In genomic region chr1:183652547-183653467, GRCh38 we compare ENCODE assay signal across 9 cellular contexts. TPM values are rescaled to one million over a fixed set of nuclear protein-coding genes. Genes with fewer than 3 reads are reported as not detected.
DNase-seq lines count a peak whose midpoint lies in the region; ATAC-seq and TF ChIP-seq lines count a peak whose summit lies in the region.
"Had no signal": no experiment of that assay in that cellular context is flagged by ENCODE, and none has a peak within 500 bp of the region (broad histone marks: within the 10 kb centered on the region; RNA-seq: fewer than 3 reads in every experiment).

Gene APOBEC4 (minus strand): TSS chr1:183653316. CDS start chr1:183648781, 4,535 bp downstream.

- no peaks in the 10 kb centered on the region for H3K27me3 ChIP-seq in endocrine pancreas (ENCODE audit: control insufficient read depth, insufficient read depth, low read length)
- H3K27me3 ChIP-seq in transverse colon = no peaks in the 10 kb centered on the region
- no peaks in the 10 kb centered on the region for H3K27me3 ChIP-seq in esophagus squamous epithelium

- H3K9me3 ChIP-seq in endocrine pancreas (ENCODE audit: control insufficient read depth, low read length) (no peaks in the 10 kb centered on the region), transverse colon (no peaks in the 10 kb centered on the region), esophagus squamous epithelium (no peaks in the 10 kb centered on the region)

- H3K4me1 ChIP-seq in endocrine pancreas (ENCODE audit: control insufficient read depth, insufficient read depth, low read length) (peaks cover 22% of the 10 kb centered on the region), transverse colon (peaks cover 0 to 40% (median 22%) of the 10 kb centered on the region in 4 donors), esophagus squamous epithelium (peaks cover 0 to 10% (median 0%) of the 10 kb centered on the region in 3 donors)

- intact Hi-C loops in Right ventricle myocardium inferior (cut with DNase I) = no loop called here
- intact Hi-C loops in cardiac septum (cut with DNase I) = loop anchor here (5.0 kb wide), 1 partner anchor 34 kb away; no protein-coding TSS in a partner anchor
- intact Hi-C loops in transverse colon (cut with DNase I; ENCODE audit: low total_unique reads) = no loop called here
- intact Hi-C loops in esophagus squamous epithelium (cut with DNase I) = no loop called here

- in situ Hi-C loops in transverse colon (cut with MboI; ENCODE audit: low pct_ligation_motif_present in 1 of 4, low pct_unique_long_range_greater_than_20kb in 1 of 4, low sequenced_read_pairs in 3 of 4) = loop anchor here in 3 of 4 donors (10.0 kb wide), 1 partner anchor 262 kb away; no protein-coding TSS in a partner anchor

- TF ChIP-seq POLR2A in transverse colon (IDR thresholded peaks at IDR 0.05) (no peak), esophagus squamous epithelium (IDR thresholded peaks at IDR 0.05) (no peak)

- H3K27ac ChIP-seq in transverse colon (peak within 1 kb of the TSS; percentile 70 to 76 (median 74)), esophagus squamous epithelium (no peak within 1 kb of the TSS), substantia nigra (ENCODE audit: low read depth, low read length, poor library complexity, severe bottlenecking) (no peak within 1 kb of the TSS)

- no peak within 1 kb of the TSS for H3K9ac ChIP-seq in endocrine pancreas (ENCODE audit: control insufficient read depth, insufficient read depth, low read length)

- H3K36me3 ChIP-seq in endocrine pancreas (ENCODE audit: control insufficient read depth, insufficient read depth, low read length) (no peaks in the 10 kb centered on the region), transverse colon (no peaks in the 10 kb centered on the region), esophagus squamous epithelium (no peaks in the 10 kb centered on the region)

- no peak for TF ChIP-seq EP300 in transverse colon (IDR thresholded peaks at IDR 0.05; ENCODE audit: low read depth)

- no peak for TF ChIP-seq CTCF in transverse colon (IDR thresholded peaks at IDR 0.05)
- TF ChIP-seq CTCF in esophagus squamous epithelium (IDR thresholded peaks at IDR 0.05) = no peak

- ATAC-seq in Right ventricle myocardium inferior (peak; percentile 69), HG03439 (IDR thresholded peaks at IDR 0.05; ENCODE audit: unreplicated experiment) (no peak)

- H3K4me3 ChIP-seq in endocrine pancreas (ENCODE audit: control insufficient read depth, insufficient read depth, low read length) (peak within 1 kb of the TSS; percentile 28), transverse colon (no peak within 1 kb of the TSS), esophagus squamous epithelium (no peak within 1 kb of the TSS)

- no peak for DNase-seq in Right ventricle myocardium inferior (ENCODE audit: missing footprints)
- no peak for DNase-seq in cardiac septum (ENCODE audit: low spot score)
- peak; percentile 98 for DNase-seq in NCI-H524 treated with DMSO at 0.1 percent for 48 hours (lab: John Stamatoyannopoulos, UW)
- peak; percentile 48 for DNase-seq in transverse colon
- no peak for DNase-seq in esophagus squamous epithelium (lab: John Stamatoyannopoulos, UW)
- DNase-seq in substantia nigra (lab: John Stamatoyannopoulos, UW) = no peak

- WGBS in transverse colon (ENCODE audit: low coverage in 1 of 2), 2 donors = 47% methylated on average over 5 of the region's 5 CpGs; no CpG with 5 or more reads in 1 of the 2 donors
- 48 to 66% methylated on average over 5 of the region's 5 CpGs for WGBS in esophagus squamous epithelium, 2 donors

RNA-seq across cellular contexts. Expression of gene APOBEC4, which starts in this region (rescaled TPM):
- total RNA-seq in Right ventricle myocardium inferior = not detected
- not detected for total RNA-seq in cardiac septum
- total RNA-seq in transverse colon = under 1 TPM in 1 of 4 donors, not detected in 3; 0.14 TPM
- not detected for total RNA-seq in esophagus squamous epithelium
- total RNA-seq: activated CD8-positive, alpha-beta memory T cell treated with anti-CD3 and anti-CD28 coated beads for 36 hours had no signal

Comparison
In these comparisons a context has a peak if more than half of its experiments do, and no peak if none do; other contexts are left out.
1. Peak in ATAC-seq in Right ventricle myocardium inferior; RNA of the gene not detected or under 1 TPM.
2. Peak in DNase-seq and H3K27ac ChIP-seq in transverse colon; RNA of the gene not detected or under 1 TPM.